1 cellular context compared by ENCODE assay signal in the genomic region with DNA sequence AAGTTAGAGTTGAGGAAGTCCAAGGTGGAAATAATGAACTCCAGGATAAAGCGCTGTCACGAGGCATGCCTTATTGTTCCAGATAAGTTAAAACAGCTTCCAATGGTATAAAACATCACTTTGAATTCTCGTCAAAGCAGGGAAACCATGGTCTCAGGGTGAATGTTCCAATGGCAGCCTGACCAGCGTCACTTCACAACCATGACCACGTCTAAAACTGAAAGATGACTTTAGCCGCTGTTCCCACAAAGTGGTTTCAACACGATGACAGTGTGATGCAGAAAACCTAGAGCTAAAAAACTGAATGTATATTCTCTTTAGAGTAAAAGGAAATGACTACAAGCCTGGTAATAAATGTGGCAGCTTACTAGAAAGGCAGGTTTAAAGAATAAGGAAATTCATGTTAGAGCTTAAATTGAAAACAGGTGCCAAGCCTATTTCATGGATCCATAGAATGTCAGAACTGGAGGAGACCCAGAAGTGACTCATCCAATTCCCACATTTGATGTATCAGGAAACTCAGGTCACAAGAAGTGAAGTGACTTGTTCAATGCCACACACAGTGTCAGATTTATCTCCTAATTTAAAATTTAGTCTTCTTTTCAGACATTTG.
TF ChIP-seq lines count a peak whose summit lies in the region.

No MANE protein-coding gene starts in this region.

TF ChIP-seq in GM12878, 131 proteins besides CTCF, POLR2A, EP300 and RAD21 (continued from another document):
- TF ChIP-seq E2F8 (IDR thresholded peaks at IDR 0.05; ENCODE audit: low read depth, partially characterized antibody) (no peak), RUNX3 (IDR thresholded peaks at IDR 0.05; ENCODE audit: low read length) (peak; percentile 86), NFIC (IDR thresholded peaks at IDR 0.05; ENCODE audit: low read depth, low read length) (peak; percentile 43; the same call in 1 of the 2 replicates), CREM (IDR thresholded peaks at IDR 0.05; ENCODE audit: low read depth) (peak; percentile 35; the same call in 1 of the 2 replicates), EED (IDR thresholded peaks at IDR 0.05; ENCODE audit: low read depth) (0 out of 2 replicates have a peak, but pooled peaks have one; percentile 29), CREB1 (IDR thresholded peaks at IDR 0.05; ENCODE audit: low read depth) (peak; percentile 65; the same call in 1 of the 2 replicates), CBFB (IDR thresholded peaks at IDR 0.05; ENCODE audit: low read depth) (0 out of 2 replicates have a peak, but pooled peaks have one; percentile 29), CEBPZ (IDR thresholded peaks at IDR 0.05; ENCODE audit: low read depth, low read length) (no peak)
TF ChIP-seq in GM12878: peak in this region for 7.
